34 cellular contexts compared by ENCODE assay signal in genomic region chr4:100014616-100015015, GRCh38.
"Had no signal": no experiment of that assay in that cellular context is flagged by ENCODE, and none has a peak within 500 bp of the region (broad histone marks: within the 10 kb centered on the region; RNA-seq: fewer than 3 reads in every experiment).

No MANE protein-coding gene starts in this region.

- H3K27ac ChIP-seq: adrenal gland, ascending aorta, cardiac muscle cell, colonic mucosa, epithelial cell of prostate, esophagus squamous epithelium, gastroesophageal sphincter, hepatocyte, parathyroid adenoma, psoas muscle, right atrium auricular region, stomach, tibial artery, upper lobe of right lung, WERI-Rb-1 had no signal

- H3K4me3 ChIP-seq: adrenal gland, ascending aorta, cardiac muscle cell, colonic mucosa, esophagus squamous epithelium, gastroesophageal sphincter, hepatocyte, psoas muscle, right atrium auricular region, smooth muscle cell, stomach, tibial artery, upper lobe of right lung had no signal

- H3K27me3 ChIP-seq: adrenal gland, ascending aorta, cardiac muscle cell, colonic mucosa, esophagus squamous epithelium, gastroesophageal sphincter, hepatocyte, right atrium auricular region, stomach, tibial artery had no signal

- DNase-seq: activated CD4-positive, alpha-beta memory T cell treated with anti-CD3 and anti-CD28 coated beads for 36 hours; activated CD4-positive, alpha-beta T cell treated with anti-CD3 and anti-CD28 coated beads, Interleukin-2, amount 10 ng/mL, durations not matched to agents 24 days and 14 days; activated CD8-positive, alpha-beta memory T cell treated with anti-CD3 and anti-CD28 coated beads, Interleukin-2, amount 50 U/mL, for 4 hours; activated effector memory CD4-positive, alpha-beta T cell treated with anti-CD3 and anti-CD28 coated beads, Interleukin-2, amount 50 U/mL, for 16 hours; activated naive CD4-positive, alpha-beta T cell treated with anti-CD3 and anti-CD28 coated beads for 36 hours; activated naive CD8-positive, alpha-beta T cell treated with anti-CD3 and anti-CD28 coated beads for 36 hours; activated T-cell treated with anti-CD3 and anti-CD28 coated beads, Interleukin-2, amount 50 U/mL, for 1 hour; adrenal gland; cerebellar nuclear complex; colonic mucosa; effector CD8-positive, alpha-beta T cell; esophagus squamous epithelium; left colon; mammary epithelial cell; midbrain; naive thymus-derived CD8-positive, alpha-beta T cell; nucleus accumbens; psoas muscle; stimulated activated CD4-positive, alpha-beta T cell treated with anti-CD3 and anti-CD28 coated beads, Interleukin-1b, Interleukin-23, amount 100 ng/mL, for 48 hours; stimulated activated naive B cell treated with anti-CD40 and anti-IgM and Interleukin-4, amounts not matched to agents 10 μg/mL and 1 μg/mL and 100 μg/mL, for 72 hours; stomach; T-helper 9 cell; tibial artery; upper lobe of right lung; WERI-Rb-1 had no signal

- H3K4me2 ChIP-seq: hepatocyte, smooth muscle cell had no signal

- ATAC-seq: activated CD4-positive, CD25-positive, alpha-beta regulatory T cell treated with anti-CD3 and anti-CD28 coated beads, Interleukin-2, amount 50 U/mL, for 24 hours; gastroesophageal sphincter; left colon; naive thymus-derived CD8-positive, alpha-beta T cell; psoas muscle; stimulated activated naive B cell treated with anti-CD40 and anti-IgM and Interleukin-4, amounts not matched to agents 10 μg/mL and 1 μg/mL and 100 μg/mL, for 72 hours; upper lobe of right lung had no signal

- H3K9me3 ChIP-seq: adrenal gland, ascending aorta, colonic mucosa, esophagus squamous epithelium, gastroesophageal sphincter, psoas muscle, right atrium auricular region, stomach, tibial artery, upper lobe of right lung had no signal

- H3K79me2 ChIP-seq: hepatocyte, parathyroid adenoma had no signal

- H2AFZ ChIP-seq: hepatocyte, parathyroid adenoma had no signal

- H3K36me3 ChIP-seq: adrenal gland, ascending aorta, cardiac muscle cell, colonic mucosa, esophagus squamous epithelium, gastroesophageal sphincter, right atrium auricular region, stomach, tibial artery, upper lobe of right lung, WERI-Rb-1 had no signal

- H3K4me1 ChIP-seq: adrenal gland, ascending aorta, colonic mucosa, esophagus squamous epithelium, gastroesophageal sphincter, parathyroid adenoma, psoas muscle, right atrium auricular region, stomach, upper lobe of right lung had no signal
